ENCODE assay signal across 11 cellular contexts in the genomic region with DNA sequence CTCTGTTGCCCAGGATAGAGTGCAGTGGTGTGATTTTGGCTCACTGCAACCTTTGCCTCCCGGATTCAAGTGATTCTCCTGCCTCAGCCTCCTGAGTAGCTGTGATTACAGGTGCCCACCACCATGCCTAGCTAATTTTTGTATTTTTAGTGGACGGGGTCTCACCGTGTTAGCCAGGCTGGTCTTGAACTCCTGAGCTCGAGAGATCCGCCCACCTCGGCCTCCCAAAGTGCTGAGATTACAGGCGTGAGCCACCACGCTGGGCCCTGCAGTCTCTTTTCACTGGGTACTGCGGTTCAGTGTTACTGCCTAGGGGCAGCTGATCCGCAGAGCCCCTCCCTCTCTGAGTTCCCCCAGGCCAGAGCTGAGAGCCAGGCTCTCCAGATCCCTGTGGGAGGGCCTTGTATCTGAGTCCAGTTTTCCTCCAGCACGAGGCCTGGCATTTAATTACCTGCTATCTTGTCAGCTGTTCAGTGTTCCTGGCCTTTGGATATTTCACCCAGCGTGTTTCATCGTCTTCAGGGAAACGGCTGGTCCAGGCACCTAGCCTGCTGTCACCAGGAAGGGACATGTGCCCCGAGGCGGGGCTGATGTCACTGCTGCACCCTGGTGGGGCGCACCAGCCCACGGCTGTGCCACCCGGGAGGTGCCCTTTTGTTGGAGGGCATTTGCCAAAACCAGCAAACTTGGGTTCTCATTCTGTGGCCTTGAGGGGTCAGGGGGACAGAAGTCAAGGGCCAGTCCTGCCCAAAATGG. TPM values are rescaled to one million over a fixed set of nuclear protein-coding genes. Genes with fewer than 3 reads are reported as not detected.
"Had no signal": no experiment of that assay in that cellular context is flagged by ENCODE, and none has a peak within 500 bp of the region (broad histone marks: within the 10 kb centered on the region; RNA-seq: fewer than 3 reads in every experiment).

No MANE protein-coding gene starts in this region.

RNA-seq across cellular contexts. Expression of gene GRIFIN, which starts 59.9 kb away (rescaled TPM):
- total RNA-seq: activated CD8-positive, alpha-beta memory T cell treated with anti-CD3 and anti-CD28 coated beads, Interleukin-2, amount 10 ng/mL, durations not matched to agents 7 days and 5 days; activated T-helper 1 cell treated with anti-CD3 and anti-CD28 coated beads, Interleukin-12 subunit alpha, Interleukin-12 subunit beta, Interleukin-2, Interleukin-4 antibody, amounts not matched to agents 30 ng/mL and 10 ng/mL and 1 ng/mL, durations not matched to agents 14 hours and 24 hours and 36 hours; ascending aorta; body of pancreas; IMR-90; PC-3; Right ventricle myocardium superior; RPMI7951; SJCRH30; T-helper 17 cell; WTC11 had no signal
